Comparison of ENCODE assay signal across 1 cellular context in genomic region chr6:149565539-149566371, GRCh38.
TF ChIP-seq lines count a peak whose summit lies in the region.

No MANE protein-coding gene starts in this region.

TF ChIP-seq in K562, 482 proteins besides CTCF, POLR2A, EP300 and RAD21 (continued from another document and continues in another):
- TF ChIP-seq ZBTB5 (IDR thresholded peaks at IDR 0.05) (no peak), YBX1 (IDR thresholded peaks at IDR 0.05) (no peak), FOXM1 (IDR thresholded peaks at IDR 0.05; ENCODE audit: low read depth) (0 out of 2 replicates have a peak, but pooled peaks have one; percentile 39), FOXM1 (CRISPR knock-in tag; IDR thresholded peaks at IDR 0.05; ENCODE audit: low read depth) (no peak), ZNF644 (tag; IDR thresholded peaks at IDR 0.05; ENCODE audit: low read depth) (no peak), HDAC2 (IDR thresholded peaks at IDR 0.05) (peak; percentile 85), PBX2 (CRISPR knock-in tag; IDR thresholded peaks at IDR 0.05; ENCODE audit: low read depth) (no peak), PBX2 (tag; conservative IDR thresholded peaks at IDR 0.05; ENCODE audit: low read depth) (peak; percentile 61), SMARCC2 (IDR thresholded peaks at IDR 0.05; ENCODE audit: low read depth) (peak; percentile 55; the same call in 1 of the 2 replicates), ZMIZ1 (IDR thresholded peaks at IDR 0.05; ENCODE audit: low read depth in 2 of 2, low read length in 2 of 2) (peak in 1 of 2 experiments; percentile 30; a peak in 1 of 4 replicates), CLOCK (CRISPR knock-in tag; IDR thresholded peaks at IDR 0.05; ENCODE audit: borderline replicate concordance) (no peak), PPARD (CRISPR knock-in tag; IDR thresholded peaks at IDR 0.05) (no peak), HSF4 (CRISPR knock-in tag; IDR thresholded peaks at IDR 0.05; ENCODE audit: borderline replicate concordance) (no peak), HNRNPLL (IDR thresholded peaks at IDR 0.05; ENCODE audit: low read depth, low read length, poor library complexity, severe bottlenecking) (no peak), ZNF280B (CRISPR knock-in tag; IDR thresholded peaks at IDR 0.05) (no peak), FOSL1 (tag; conservative IDR thresholded peaks at IDR 0.05) (peak; percentile 86), PRMT5 (CRISPR knock-in tag; IDR thresholded peaks at IDR 0.05) (no peak), NR4A1 (CRISPR knock-in tag; IDR thresholded peaks at IDR 0.05) (no peak), NR4A1 (tag; IDR thresholded peaks at IDR 0.05) (no peak), PRPF4 (IDR thresholded peaks at IDR 0.05; ENCODE audit: insufficient read depth, low read depth, low read length, poor library complexity, severe bottlenecking) (no peak), NR3C1 (CRISPR knock-in tag; IDR thresholded peaks at IDR 0.05) (no peak), ZNF232 (CRISPR knock-in tag; IDR thresholded peaks at IDR 0.05) (no peak), USF2 (CRISPR knock-in tag; IDR thresholded peaks at IDR 0.05) (no peak), MLX (CRISPR knock-in tag; conservative IDR thresholded peaks at IDR 0.05) (no peak), ZNF277 (CRISPR knock-in tag; IDR thresholded peaks at IDR 0.05; ENCODE audit: borderline replicate concordance) (no peak), NR2C1 (IDR thresholded peaks at IDR 0.05) (peak; percentile 36; the same call in 1 of the 2 replicates), NR2C1 (tag; IDR thresholded peaks at IDR 0.05) (no peak), SMARCA5 (IDR thresholded peaks at IDR 0.05) (no peak), ZBTB12 (CRISPR knock-in tag; IDR thresholded peaks at IDR 0.05) (no peak), FOXJ3 (CRISPR knock-in tag; IDR thresholded peaks at IDR 0.05) (no peak), IRF1 (CRISPR knock-in tag; IDR thresholded peaks at IDR 0.05; ENCODE audit: borderline replicate concordance) (no peak), PHTF2 (CRISPR knock-in tag; IDR thresholded peaks at IDR 0.05) (no peak), MBD2 (IDR thresholded peaks at IDR 0.05; ENCODE audit: borderline replicate concordance, low read depth) (0 out of 2 replicates have a peak, but pooled peaks have one; percentile 18), CHAMP1 (IDR thresholded peaks at IDR 0.05) (peak; percentile 25; the same call in 1 of the 2 replicates), SETDB1 (IDR thresholded peaks at IDR 0.05; ENCODE audit: low read length) (no peak), FOXJ2 (tag; IDR thresholded peaks at IDR 0.05) (no peak)
